Comparison of ENCODE assay signal across 13 cellular contexts in the genomic region with DNA sequence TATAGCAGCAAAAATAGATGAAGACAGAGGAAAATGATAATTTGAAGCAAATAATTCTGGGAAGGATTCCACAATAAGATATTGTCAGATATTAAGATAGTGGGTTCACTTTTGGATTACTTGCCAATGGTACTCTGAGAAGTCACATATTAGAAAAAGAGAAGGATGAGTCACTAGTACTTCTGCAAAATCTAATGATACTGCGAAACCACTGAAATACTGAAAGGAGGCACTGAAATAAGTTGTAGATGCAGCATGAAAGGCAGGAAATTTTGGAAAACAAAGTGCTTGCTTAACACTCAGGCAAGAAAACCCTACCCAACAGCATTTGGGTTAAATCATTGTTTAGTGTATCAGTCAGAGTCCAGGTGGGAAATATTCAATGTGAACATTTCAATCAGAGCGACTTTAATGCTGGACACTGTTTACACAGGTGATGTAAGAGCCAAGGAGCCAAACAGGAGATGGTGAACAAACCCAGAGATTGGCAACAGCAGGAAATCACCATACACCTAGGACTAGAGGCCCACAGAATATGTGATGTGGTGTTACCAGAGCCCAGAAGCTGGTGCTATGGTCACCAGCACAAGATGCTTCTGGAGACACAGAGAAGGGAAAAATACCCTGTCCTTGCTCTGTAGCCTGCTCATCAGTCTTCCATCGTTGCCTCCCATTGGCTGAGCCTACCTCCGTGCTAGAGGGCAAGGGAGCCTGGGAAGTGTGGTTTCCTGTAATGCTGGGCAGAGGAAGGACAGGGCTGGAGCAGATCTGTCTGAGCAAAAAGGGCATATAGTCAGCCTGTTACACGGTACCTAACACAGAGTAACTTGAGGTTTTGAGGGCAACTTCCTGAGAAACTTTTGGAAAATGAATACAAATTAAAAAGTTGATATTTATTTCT.
DNase-seq lines count a peak whose midpoint lies in the region; ATAC-seq and TF ChIP-seq lines count a peak whose summit lies in the region.
"Had no signal": no experiment of that assay in that cellular context is flagged by ENCODE, and none has a peak within 500 bp of the region (broad histone marks: within the 10 kb centered on the region; RNA-seq: fewer than 3 reads in every experiment).

No MANE protein-coding gene starts in this region.

- no peak overlapping the region for H3K4me3 Mint-ChIP-seq in activated CD4-positive, alpha-beta memory T cell treated with anti-CD3 and anti-CD28 coated beads for 36 hours
- H3K4me3 Mint-ChIP-seq: CD4-positive, CD25-positive, alpha-beta regulatory T cell had no signal

- no peak for TF ChIP-seq CTCF in GM20000 (IDR thresholded peaks at IDR 0.05; ENCODE audit: extremely low read depth, missing control alignments)

- CTCF ChIA-PET in activated CD4-positive, alpha-beta memory T cell treated with anti-CD3 and anti-CD28 coated beads for 36 hours (lab: Charles Lee) = no interaction called here

- POLR2A ChIA-PET in activated CD4-positive, alpha-beta memory T cell treated with anti-CD3 and anti-CD28 coated beads for 36 hours (lab: Charles Lee) = no interaction called here

- no peaks in the 10 kb centered on the region for H3K9me3 Mint-ChIP-seq in activated CD4-positive, alpha-beta memory T cell treated with anti-CD3 and anti-CD28 coated beads for 36 hours
- H3K9me3 Mint-ChIP-seq: CD4-positive, CD25-positive, alpha-beta regulatory T cell had no signal

- H3K4me1 Mint-ChIP-seq in activated CD4-positive, alpha-beta memory T cell treated with anti-CD3 and anti-CD28 coated beads for 36 hours (ENCODE audit: low read depth) = peaks cover 16% of the 10 kb centered on the region

- H3K36me3 Mint-ChIP-seq in activated CD4-positive, alpha-beta memory T cell treated with anti-CD3 and anti-CD28 coated beads for 36 hours = peaks cover 6% of the 10 kb centered on the region
- H3K36me3 Mint-ChIP-seq: CD4-positive, CD25-positive, alpha-beta regulatory T cell had no signal

- ATAC-seq in GM19351 (IDR thresholded peaks at IDR 0.05; ENCODE audit: unreplicated experiment) (peak; percentile 79), GM19023 (IDR thresholded peaks at IDR 0.05; ENCODE audit: unreplicated experiment) (no peak)
- ATAC-seq: heart left ventricle had no signal

- H3K27ac Mint-ChIP-seq in activated CD4-positive, alpha-beta memory T cell treated with anti-CD3 and anti-CD28 coated beads for 36 hours = peak overlapping the region; percentile 40
- H3K27ac Mint-ChIP-seq: CD4-positive, CD25-positive, alpha-beta regulatory T cell had no signal

- peak; percentile 14 for DNase-seq in DMS53 treated with DMSO at 0.1 percent for 48 hours (lab: John Stamatoyannopoulos, UW; ENCODE audit: unreplicated experiment)
- DNase-seq in Kasumi-1 (lab: John Stamatoyannopoulos, UW) = peak; percentile 83 to 89
- no peak for DNase-seq in activated CD4-positive, alpha-beta memory T cell treated with anti-CD3 and anti-CD28 coated beads for 36 hours
- no peak for DNase-seq in posterior vena cava (ENCODE audit: low spot score)
- no peak for DNase-seq in NCI-H82 (lab: John Stamatoyannopoulos, UW)
- DNase-seq in GM20000 (ENCODE audit: low spot score) = no peak
- DNase-seq: CD4-positive, CD25-positive, alpha-beta regulatory T cell; heart left ventricle; mesendoderm; NCI-H524; retina had no signal

- intact Hi-C loops in activated CD4-positive, alpha-beta memory T cell treated with anti-CD3 and anti-CD28 coated beads for 36 hours (cut with micrococcal nuclease) = no loop called here
- intact Hi-C loops in posterior vena cava (cut with DNase I) = loop anchor here in 1 of 2 donors (10.0 kb wide), 1 partner anchor 262 kb away; no protein-coding TSS in a partner anchor

- no peaks in the 10 kb centered on the region for H3K27me3 Mint-ChIP-seq in activated CD4-positive, alpha-beta memory T cell treated with anti-CD3 and anti-CD28 coated beads for 36 hours
- H3K27me3 Mint-ChIP-seq: CD4-positive, CD25-positive, alpha-beta regulatory T cell had no signal

Comparison
In these comparisons a context has a peak if more than half of its experiments do, and no peak if none do; other contexts are left out.
1. DNase-seq: peak in DMS53 treated with DMSO at 0.1 percent for 48 hours (single experiment) and Kasumi-1 (2 of 2); none in activated CD4-positive, alpha-beta memory T cell treated with anti-CD3 and anti-CD28 coated beads for 36 hours (single experiment), posterior vena cava (single experiment), NCI-H82 (single experiment) and GM20000 (single experiment).